Comparison of ENCODE assay signal across 21 cellular contexts in genomic region chr17:79466562-79467350, GRCh38.
"Had no signal": no experiment of that assay in that cellular context is flagged by ENCODE, and none has a peak within 500 bp of the region (broad histone marks: within the 10 kb centered on the region; RNA-seq: fewer than 3 reads in every experiment).

No MANE protein-coding gene starts in this region.

- H3K27ac ChIP-seq: colonic mucosa, esophagus squamous epithelium, gastrocnemius medialis, heart left ventricle, right atrium auricular region, upper lobe of left lung had no signal

- H3K4me3 ChIP-seq: colonic mucosa, esophagus squamous epithelium, gastrocnemius medialis, heart left ventricle, lung, right atrium auricular region, upper lobe of left lung had no signal

- H3K27me3 ChIP-seq: colonic mucosa, right atrium auricular region, upper lobe of left lung had no signal

- DNase-seq: activated B cell treated with CpG ODN at 0.5 μM for 24 hours; activated CD4-positive, alpha-beta memory T cell treated with anti-CD3 and anti-CD28 coated beads for 36 hours; activated CD4-positive, alpha-beta T cell treated with anti-CD3 and anti-CD28 coated beads for 48 hours; activated effector memory CD4-positive, alpha-beta T cell treated with Interleukin-2 at 50 U/mL for 16 hours; activated naive CD4-positive, alpha-beta T cell treated with anti-CD3 and anti-CD28 coated beads for 36 hours; activated naive CD8-positive, alpha-beta T cell treated with anti-CD3 and anti-CD28 coated beads, Interleukin-2, amount 10 ng/mL, durations not matched to agents 7 days and 5 days; activated T-cell treated with anti-CD3 and anti-CD28 coated beads, Interleukin-2, amount 50 U/mL, for 48 hours; amniotic stem cell; colonic mucosa; esophagus squamous epithelium; gastrocnemius medialis; heart left ventricle; naive B cell; stimulated activated CD4-positive, alpha-beta T cell treated with anti-CD3 and anti-CD28 coated beads, Interleukin-4, amount 100 ng/mL, for 24 hours; stimulated activated naive CD4-positive, alpha-beta T cell treated with Interleukin-2 at 50 U/mL for 16 hours; T-helper 9 cell had no signal

- ATAC-seq: gastrocnemius medialis, heart left ventricle, left lobe of liver had no signal

- H3K9me3 ChIP-seq: colonic mucosa, esophagus squamous epithelium, gastrocnemius medialis, heart left ventricle, right atrium auricular region, upper lobe of left lung had no signal

- H3K4me1 ChIP-seq: colonic mucosa, esophagus squamous epithelium, gastrocnemius medialis, heart left ventricle, right atrium auricular region, upper lobe of left lung had no signal

- FAIRE-seq: keratinocyte had no signal

- H3K36me3 ChIP-seq: colonic mucosa, esophagus squamous epithelium, gastrocnemius medialis, heart left ventricle, right atrium auricular region, upper lobe of left lung had no signal
